8 cellular contexts compared by ENCODE assay signal in genomic region chr3:112074616-112075497, GRCh38. TPM values are rescaled to one million over a fixed set of nuclear protein-coding genes. Genes with fewer than 3 reads are reported as not detected.
DNase-seq lines count a peak whose midpoint lies in the region; ATAC-seq, FAIRE-seq and TF ChIP-seq lines count a peak whose summit lies in the region.

No MANE protein-coding gene starts in this region.

- H3K9ac ChIP-seq in HepG2 (ENCODE audit: insufficient read depth, low read depth, low read length), result no peak overlapping the region

- peak overlapping the region in 1 of 3 experiments; percentile 46; a peak in 1 of 6 replicates for H3K4me3 ChIP-seq in HepG2 (replicated peaks in 1 of 3; ENCODE audit: insufficient read depth in 1 of 3, low read depth in 2 of 3, low read length in 3 of 3)

- H3K27me3 Mint-ChIP-seq in activated naive CD8-positive, alpha-beta T cell, result no peaks in the 10 kb centered on the region

- no peak for TF ChIP-seq POLR2A in HepG2 (IDR thresholded peaks at IDR 0.05; ENCODE audit: insufficient read depth in 1 of 2, low read depth in 2 of 2, low read length in 2 of 2)

- intact Hi-C loops in HepG2 (cut with micrococcal nuclease; ENCODE audit: unreplicated experiment), result no loop called here

- H3K9me3 ChIP-seq in HepG2 (ENCODE audit: low read length), result no peaks in the 10 kb centered on the region

- no peaks in the 10 kb centered on the region for H3K79me2 ChIP-seq in HepG2 (ENCODE audit: insufficient read depth, low read length)

- peaks cover 18% of the 10 kb centered on the region for H3K4me1 ChIP-seq in HepG2 (ENCODE audit: insufficient read depth, low read length)

- H3K36me3 Mint-ChIP-seq in activated naive CD8-positive, alpha-beta T cell, result no peaks in the 10 kb centered on the region

- H3K27ac Mint-ChIP-seq in activated naive CD8-positive, alpha-beta T cell, result peak overlapping the region; percentile 28

- peak; percentile 49 for FAIRE-seq in HepG2 (lab: Jason Lieb, UNC)

- TF ChIP-seq EP300 in HepG2 (IDR thresholded peaks at IDR 0.05; ENCODE audit: low read depth in 2 of 2, low read length in 2 of 2), result 0 out of 4 replicates have a peak, but pooled peaks of 1 of the 2 experiments have one; percentile 15
- TF ChIP-seq EP300 in HepG2 (CRISPR knock-in tag; IDR thresholded peaks at IDR 0.05; ENCODE audit: borderline replicate concordance), result no peak

- no peaks in the 10 kb centered on the region for H4K20me1 ChIP-seq in HepG2 (ENCODE audit: insufficient read depth, low read length)

- no TSS peak for BruUV-seq in HepG2 (replicated peaks; lab: Mats Ljungman, UMichigan)

- no peak for TF ChIP-seq RAD21 in HepG2 (CRISPR knock-in tag; IDR thresholded peaks at IDR 0.05)

- ATAC-seq in HG02885 (IDR thresholded peaks at IDR 0.05; ENCODE audit: poor library complexity, unreplicated experiment), result peak; percentile 71
- ATAC-seq in HepG2, result peak; percentile 99

- no peak overlapping the region for H3K4me3 Mint-ChIP-seq in activated naive CD8-positive, alpha-beta T cell

- 0% methylated on average over 6 of the region's 6 CpGs for WGBS in HepG2 (ENCODE audit: low lambda C conversion rate)

- H3K36me3 ChIP-seq in HepG2 (replicated peaks in 1 of 2; ENCODE audit: control insufficient read depth in 1 of 2, insufficient read depth in 2 of 2, low read length in 2 of 2), result no peaks in the 10 kb centered on the region

- no peak for TF ChIP-seq CTCF in HepG2 (CRISPR knock-in tag; IDR thresholded peaks at IDR 0.05)

- DNase-seq in activated T-cell treated with anti-CD3 and anti-CD28 coated beads, Interleukin-2, amount 50 U/mL, for 1 hour, result peak; percentile 38
- DNase-seq in activated T-cell treated with anti-CD3 and anti-CD28 coated beads for 4 hours (no peak), NCI-H460 (ENCODE audit: extremely low read depth, low read depth) (peak; percentile 17), HepG2 (ENCODE audit: low spot score) (peak; percentile 82), NAMALWA (ENCODE audit: low spot score) (no peak), germinal center (ENCODE audit: low spot score) (no peak)

- in situ Hi-C loops in HepG2 (cut with HindIII; ENCODE audit: extremely low pct_ligation_motif_present, low pct_unique_long_range_greater_than_20kb), result no loop called here

- H3K27me3 ChIP-seq in HepG2 (ENCODE audit: control insufficient read depth in 1 of 2, insufficient read depth in 2 of 2, low read length in 2 of 2), result peaks cover 0 to 4% of the 10 kb centered on the region in 2 experiments; a peak in 1 of 5 replicates

- peak overlapping the region; percentile 71 for H3K4me2 ChIP-seq in HepG2 (ENCODE audit: low read depth, low read length)

- H3K27ac ChIP-seq in HepG2 (ENCODE audit: extremely low read length, insufficient read depth, low read length), result no peak overlapping the region

- no peaks in the 10 kb centered on the region for H3K9me3 Mint-ChIP-seq in activated naive CD8-positive, alpha-beta T cell (ENCODE audit: low read depth)

- CTCF ChIA-PET in HepG2 (lab: Yijun Ruan, JAX; ENCODE audit: low intra/inter-chr PET ratio, low total read pairs), result no interaction called here

- H2AFZ ChIP-seq in HepG2 (ENCODE audit: low read length), result no peak overlapping the region

- POLR2A ChIA-PET in HepG2 (lab: Yijun Ruan, JAX), result no interaction called here

- peaks cover 38% of the 10 kb centered on the region for H3K4me1 Mint-ChIP-seq in activated naive CD8-positive, alpha-beta T cell (ENCODE audit: low read depth)

TF ChIP-seq in HepG2, 621 proteins besides CTCF, POLR2A, EP300 and RAD21 (continues in another document):
- TF ChIP-seq MAFF (IDR thresholded peaks at IDR 0.05; ENCODE audit: low read depth, low read length) (peak; percentile 72), TRIM24 (CRISPR knock-in tag; IDR thresholded peaks at IDR 0.05) (no peak), PHF21A (CRISPR knock-in tag; IDR thresholded peaks at IDR 0.05) (no peak), ZNF598 (CRISPR knock-in tag; IDR thresholded peaks at IDR 0.05; ENCODE audit: borderline replicate concordance) (no peak)

RNA-seq across cellular contexts. Expression of gene C3orf52, which starts 11.3 kb away (rescaled TPM):
- 2.7 and 2.9 TPM in 2 replicates for total RNA-seq in NCI-H460 (2014; rRNA removed; shearing (Covaris generic))
- polyA plus RNA-seq in NCI-H460 (2014; cell fraction: nucleus; rRNA removed), result 5.8 and 7.5 TPM in 2 replicates
- total RNA-seq in HepG2 (2016; rRNA removed; fragmentation: Illumina TruSeq; extraction: Trizol), result 1.0 and 1.2 TPM in 2 replicates
- 0.18 and 0.30 TPM in 2 replicates for total RNA-seq in HepG2 (2016; cell fraction: cytosol; rRNA removed; fragmentation: Illumina TruSeq; extraction: Trizol; ENCODE audit: low read depth)
- total RNA-seq in HepG2 (2016; cell fraction: insoluble cytoplasmic fraction; rRNA removed; fragmentation: Illumina TruSeq; extraction: Trizol), result 0.70 and 1.1 TPM in 2 replicates
- total RNA-seq in HepG2 (2016; cell fraction: membrane; rRNA removed; fragmentation: Illumina TruSeq; extraction: Trizol), result 0.55 and 0.62 TPM in 2 replicates
- 1.5 and 1.6 TPM in 2 replicates for total RNA-seq in HepG2 (2016; cell fraction: nucleus; rRNA removed; fragmentation: Illumina TruSeq; extraction: Trizol)
- 0.79 and 1.1 TPM in 2 replicates for polyA plus RNA-seq in HepG2 (2011; rRNA removed)
- polyA plus RNA-seq in HepG2 (2011; cell fraction: cytosol; rRNA removed), result 0.51 and 0.91 TPM in 2 replicates
- polyA plus RNA-seq in HepG2 (2011; cell fraction: nucleus; rRNA removed), result 1.0 and 2.3 TPM in 2 replicates
- 0.16 and 0.49 TPM in 2 replicates for polyA plus RNA-seq in HepG2 (2012)
- polyA plus RNA-seq in HepG2 (2016; cell fraction: cytosol; fragmentation: Illumina TruSeq; extraction: Trizol; ENCODE audit: low read depth), result 0.14 and 0.20 TPM in 2 replicates
- 0.41 and 0.96 TPM in 2 replicates for polyA plus RNA-seq in HepG2 (2016; cell fraction: insoluble cytoplasmic fraction; fragmentation: Illumina TruSeq; extraction: Trizol; ENCODE audit: low read depth)
- polyA plus RNA-seq in HepG2 (2016; cell fraction: membrane; fragmentation: Illumina TruSeq; extraction: Trizol; ENCODE audit: low read depth), result 0.31 and 0.32 TPM in 2 replicates
- polyA plus RNA-seq in HepG2 (2016; cell fraction: nucleus; fragmentation: Illumina TruSeq; extraction: Trizol; ENCODE audit: insufficient read depth, low read depth), result 1.1 and 1.3 TPM in 2 replicates
- polyA minus RNA-seq in HepG2 (2011; rRNA and poly(A)+ RNA removed; ENCODE audit: low replicate concordance), result 0.28 and 8.6 TPM in 2 replicates
- polyA minus RNA-seq in HepG2 (2011; cell fraction: cytosol; rRNA and poly(A)+ RNA removed), result 0.40 and 0.97 TPM in 2 replicates
- polyA minus RNA-seq in HepG2 (2011; cell fraction: nucleus; rRNA and poly(A)+ RNA removed), result 4.0 and 5.2 TPM in 2 replicates

RNA-seq across cellular contexts. Expression of gene TMPRSS7, which starts 40.3 kb away (rescaled TPM):
- total RNA-seq in NCI-H460 (2014; rRNA removed; shearing (Covaris generic)), result 0.05 TPM in 1 of 2 replicates, not detected in the other
- not detected in 2 replicates for polyA plus RNA-seq in NCI-H460 (2014; cell fraction: nucleus; rRNA removed)
- not detected in 2 replicates for total RNA-seq in HepG2 (2016; rRNA removed; fragmentation: Illumina TruSeq; extraction: Trizol)
- total RNA-seq in HepG2 (2016; cell fraction: cytosol; rRNA removed; fragmentation: Illumina TruSeq; extraction: Trizol; ENCODE audit: low read depth), result not detected in 2 replicates
- total RNA-seq in HepG2 (2016; cell fraction: insoluble cytoplasmic fraction; rRNA removed; fragmentation: Illumina TruSeq; extraction: Trizol), result not detected in 2 replicates
- total RNA-seq in HepG2 (2016; cell fraction: membrane; rRNA removed; fragmentation: Illumina TruSeq; extraction: Trizol), result not detected in 2 replicates
- total RNA-seq in HepG2 (2016; cell fraction: nucleus; rRNA removed; fragmentation: Illumina TruSeq; extraction: Trizol), result not detected in 2 replicates
- polyA plus RNA-seq in HepG2 (2011; rRNA removed), result not detected in 2 replicates
- polyA plus RNA-seq in HepG2 (2011; cell fraction: cytosol; rRNA removed), result not detected in 2 replicates
- polyA plus RNA-seq in HepG2 (2011; cell fraction: nucleus; rRNA removed), result not detected in 2 replicates
- polyA plus RNA-seq in HepG2 (2012), result not detected in 2 replicates
- polyA plus RNA-seq in HepG2 (2016; cell fraction: cytosol; fragmentation: Illumina TruSeq; extraction: Trizol; ENCODE audit: low read depth), result not detected in 2 replicates
- not detected in 2 replicates for polyA plus RNA-seq in HepG2 (2016; cell fraction: insoluble cytoplasmic fraction; fragmentation: Illumina TruSeq; extraction: Trizol; ENCODE audit: low read depth)
- not detected in 2 replicates for polyA plus RNA-seq in HepG2 (2016; cell fraction: membrane; fragmentation: Illumina TruSeq; extraction: Trizol; ENCODE audit: low read depth)
- polyA plus RNA-seq in HepG2 (2016; cell fraction: nucleus; fragmentation: Illumina TruSeq; extraction: Trizol; ENCODE audit: insufficient read depth, low read depth), result not detected in 2 replicates
- polyA minus RNA-seq in HepG2 (2011; rRNA and poly(A)+ RNA removed; ENCODE audit: low replicate concordance), result not detected in 2 replicates
- polyA minus RNA-seq in HepG2 (2011; cell fraction: cytosol; rRNA and poly(A)+ RNA removed), result not detected in 2 replicates
- polyA minus RNA-seq in HepG2 (2011; cell fraction: nucleus; rRNA and poly(A)+ RNA removed), result not detected in 2 replicates

RNA-seq across cellular contexts. Expression of gene GCSAM, which starts 58.2 kb away (rescaled TPM):
- total RNA-seq in NCI-H460 (2014; rRNA removed; shearing (Covaris generic)), result not detected in 2 replicates
- not detected in 2 replicates for polyA plus RNA-seq in NCI-H460 (2014; cell fraction: nucleus; rRNA removed)
- not detected in 2 replicates for total RNA-seq in HepG2 (2016; rRNA removed; fragmentation: Illumina TruSeq; extraction: Trizol)
- not detected in 2 replicates for total RNA-seq in HepG2 (2016; cell fraction: cytosol; rRNA removed; fragmentation: Illumina TruSeq; extraction: Trizol; ENCODE audit: low read depth)
- total RNA-seq in HepG2 (2016; cell fraction: insoluble cytoplasmic fraction; rRNA removed; fragmentation: Illumina TruSeq; extraction: Trizol), result not detected in 2 replicates
- total RNA-seq in HepG2 (2016; cell fraction: membrane; rRNA removed; fragmentation: Illumina TruSeq; extraction: Trizol), result not detected in 2 replicates
- total RNA-seq in HepG2 (2016; cell fraction: nucleus; rRNA removed; fragmentation: Illumina TruSeq; extraction: Trizol), result not detected in 2 replicates
- polyA plus RNA-seq in HepG2 (2011; rRNA removed), result not detected in 2 replicates
- polyA plus RNA-seq in HepG2 (2011; cell fraction: cytosol; rRNA removed), result 0.05 and 0.07 TPM in 2 replicates
- not detected in 2 replicates for polyA plus RNA-seq in HepG2 (2011; cell fraction: nucleus; rRNA removed)
- not detected in 2 replicates for polyA plus RNA-seq in HepG2 (2012)
- polyA plus RNA-seq in HepG2 (2016; cell fraction: cytosol; fragmentation: Illumina TruSeq; extraction: Trizol; ENCODE audit: low read depth), result not detected in 2 replicates
- not detected in 2 replicates for polyA plus RNA-seq in HepG2 (2016; cell fraction: insoluble cytoplasmic fraction; fragmentation: Illumina TruSeq; extraction: Trizol; ENCODE audit: low read depth)
- not detected in 2 replicates for polyA plus RNA-seq in HepG2 (2016; cell fraction: membrane; fragmentation: Illumina TruSeq; extraction: Trizol; ENCODE audit: low read depth)
- polyA plus RNA-seq in HepG2 (2016; cell fraction: nucleus; fragmentation: Illumina TruSeq; extraction: Trizol; ENCODE audit: insufficient read depth, low read depth), result not detected in 2 replicates
- polyA minus RNA-seq in HepG2 (2011; rRNA and poly(A)+ RNA removed; ENCODE audit: low replicate concordance), result 0.19 TPM in 1 of 2 replicates, not detected in the other
- not detected in 2 replicates for polyA minus RNA-seq in HepG2 (2011; cell fraction: cytosol; rRNA and poly(A)+ RNA removed)
- not detected in 2 replicates for polyA minus RNA-seq in HepG2 (2011; cell fraction: nucleus; rRNA and poly(A)+ RNA removed)

Comparison
In these comparisons a context has a peak if more than half of its experiments do, and no peak if none do; other contexts are left out.
1. DNase-seq: peak in activated T-cell treated with anti-CD3 and anti-CD28 coated beads, Interleukin-2, amount 50 U/mL, for 1 hour (single experiment), NCI-H460 (single experiment) and HepG2 (single experiment); none in activated T-cell treated with anti-CD3 and anti-CD28 coated beads for 4 hours (single experiment), NAMALWA (single experiment) and germinal center (single experiment).